In genomic region chr1:92340154-92340553, GRCh38 we compare ENCODE assay signal across 10 cellular contexts.
"Had no signal": no experiment of that assay in that cellular context is flagged by ENCODE, and none has a peak within 500 bp of the region (broad histone marks: within the 10 kb centered on the region; RNA-seq: fewer than 3 reads in every experiment).

No MANE protein-coding gene starts in this region.

- H3K9ac ChIP-seq: GM23248 had no signal

- ATAC-seq: HCT116, K562 had no signal

- H3K27ac ChIP-seq: GM23248, HL-60 had no signal

- H3K4me1 ChIP-seq: HAP-1 had no signal

- H3K9me3 ChIP-seq: HAP-1 had no signal

- H2AFZ ChIP-seq: GM23248 had no signal

- FAIRE-seq: K562 had no signal

- H3K4me3 ChIP-seq: GM23248, HAP-1, K562 had no signal

- DNase-seq: GM23248, GOT3, H7, HFFc6, IMR-90, KG1 had no signal
